ENCODE assay signal across 16 cellular contexts in genomic region chr6:108840919-108841318, GRCh38.
"Had no signal": no experiment of that assay in that cellular context is flagged by ENCODE, and none has a peak within 500 bp of the region (broad histone marks: within the 10 kb centered on the region; RNA-seq: fewer than 3 reads in every experiment).

No MANE protein-coding gene starts in this region.

- H3K27me3 ChIP-seq: stomach, testis had no signal

- H3K9me3 Mint-ChIP-seq: activated CD4-positive, alpha-beta memory T cell treated with anti-CD3 and anti-CD28 coated beads for 36 hours; activated T-cell treated with anti-CD3 and anti-CD28 coated beads, Interleukin-2, amount 50 U/mL, for 4 hours; brain; immature natural killer cell; natural killer cell treated with Interleukin-12 subunit alpha and Interleukin-12 subunit beta and Interleukin-15 and Interleukin-18, amount 100 ng/mL, for 72 hours; T-helper 1 cell treated with Interleukin-12 subunit alpha and Interleukin-12 subunit beta and Interleukin-4 antibody, amounts not matched to agents 30 μg/mL and 1 μg/mL, for 36 hours had no signal

- H3K4me3 ChIP-seq: mucosa of descending colon, stomach, testis had no signal

- H3K36me3 Mint-ChIP-seq: activated CD4-positive, alpha-beta memory T cell treated with anti-CD3 and anti-CD28 coated beads for 36 hours; activated naive CD8-positive, alpha-beta T cell; brain; immature natural killer cell; natural killer cell treated with Interleukin-12 subunit alpha and Interleukin-12 subunit beta and Interleukin-15 and Interleukin-18, amount 100 ng/mL, for 72 hours had no signal

- DNase-seq: activated CD4-positive, alpha-beta memory T cell treated with anti-CD3 and anti-CD28 coated beads for 36 hours; activated CD4-positive, alpha-beta T cell treated with anti-CD3 and anti-CD28 coated beads for 36 hours; activated effector memory CD4-positive, alpha-beta T cell treated with Interleukin-2 at 50 U/mL for 16 hours; activated T-cell treated with anti-CD3 and anti-CD28 coated beads, Interleukin-2, amount 50 U/mL, for 4 hours; amygdala; effector memory CD4-positive, alpha-beta T cell; foreskin keratinocyte; immature natural killer cell; mucosa of descending colon; retina; stomach; testis had no signal

- H3K36me3 ChIP-seq: stomach had no signal

- ATAC-seq: activated CD4-positive, alpha-beta T cell treated with anti-CD3 and anti-CD28 coated beads for 36 hours; activated T-cell treated with anti-CD3 and anti-CD28 coated beads, Interleukin-2, amount 50 U/mL, for 4 hours; foreskin keratinocyte; natural killer cell treated with Interleukin-12 subunit alpha and Interleukin-12 subunit beta and Interleukin-15 and Interleukin-18, amount 100 ng/mL, for 72 hours had no signal

- H3K27me3 Mint-ChIP-seq: activated CD4-positive, alpha-beta memory T cell treated with anti-CD3 and anti-CD28 coated beads for 36 hours; activated CD4-positive, alpha-beta T cell treated with anti-CD3 and anti-CD28 coated beads for 36 hours; brain; natural killer cell treated with Interleukin-12 subunit alpha and Interleukin-12 subunit beta and Interleukin-15 and Interleukin-18, amount 100 ng/mL, for 72 hours had no signal

- H3K27ac ChIP-seq: foreskin keratinocyte, testis had no signal

- H3K27ac Mint-ChIP-seq: activated CD4-positive, alpha-beta memory T cell treated with anti-CD3 and anti-CD28 coated beads for 36 hours; activated CD4-positive, alpha-beta T cell treated with anti-CD3 and anti-CD28 coated beads for 36 hours; activated naive CD8-positive, alpha-beta T cell; brain; T-helper 1 cell treated with Interleukin-12 subunit alpha and Interleukin-12 subunit beta and Interleukin-4 antibody, amounts not matched to agents 30 μg/mL and 1 μg/mL, for 36 hours had no signal

- H3K4me3 Mint-ChIP-seq: activated CD4-positive, alpha-beta memory T cell treated with anti-CD3 and anti-CD28 coated beads for 36 hours; activated CD4-positive, alpha-beta T cell treated with anti-CD3 and anti-CD28 coated beads for 36 hours; activated naive CD8-positive, alpha-beta T cell; activated T-cell treated with anti-CD3 and anti-CD28 coated beads, Interleukin-2, amount 50 U/mL, for 4 hours; brain; natural killer cell treated with Interleukin-12 subunit alpha and Interleukin-12 subunit beta and Interleukin-15 and Interleukin-18, amount 100 ng/mL, for 72 hours; T-helper 1 cell treated with Interleukin-12 subunit alpha and Interleukin-12 subunit beta and Interleukin-4 antibody, amounts not matched to agents 30 μg/mL and 1 μg/mL, for 36 hours had no signal

- H3K4me1 ChIP-seq: foreskin keratinocyte had no signal

- H3K9me3 ChIP-seq: mucosa of descending colon, stomach, testis had no signal
